Comparison of ENCODE assay signal across 8 cellular contexts in genomic region chr2:61016392-61017002, GRCh38. TPM values are rescaled to one million over a fixed set of nuclear protein-coding genes. Genes with fewer than 3 reads are reported as not detected.
DNase-seq lines count a peak whose midpoint lies in the region; ATAC-seq and TF ChIP-seq lines count a peak whose summit lies in the region.

No MANE protein-coding gene starts in this region.

- peak overlapping the region; percentile 98 for H3K4me3 Mint-ChIP-seq in activated T-helper 2 cell treated with anti-CD3 and anti-CD28 coated beads, Interferon-gamma antibody, Interleukin-2, Interleukin-4, amounts not matched to agents 10 μg/mL and 5 μg/mL and 100 μg/mL, durations not matched to agents 14 hours and 24 hours and 36 hours (ENCODE audit: low read depth)

- H3K27ac ChIP-seq in cardiac muscle cell = peak overlapping the region; percentile 92

- no peaks in the 10 kb centered on the region for H3K9me3 ChIP-seq in cardiac muscle cell (ENCODE audit: low read depth)

- H3K4me3 ChIP-seq in cardiac muscle cell = peak overlapping the region; percentile 91

- H3K4me1 Mint-ChIP-seq in activated T-helper 2 cell treated with anti-CD3 and anti-CD28 coated beads, Interferon-gamma antibody, Interleukin-2, Interleukin-4, amounts not matched to agents 10 μg/mL and 5 μg/mL and 100 μg/mL, durations not matched to agents 14 hours and 24 hours and 36 hours (ENCODE audit: low read depth) = peaks cover 39% of the 10 kb centered on the region

- ATAC-seq in Right ventricle myocardium inferior = no peak
- peak; percentile 23 for ATAC-seq in HG03135 (IDR thresholded peaks at IDR 0.05; ENCODE audit: unreplicated experiment)

- DNase-seq in cardiac muscle cell (ENCODE audit: low read depth in 1 of 2, low spot score in 1 of 2) (no peak), Right ventricle myocardium inferior (ENCODE audit: missing footprints) (no peak), iPS-NIHi7 (ENCODE audit: extremely low spot score) (peak; percentile 16), GM03348 (ENCODE audit: low spot score) (no peak), NCI-H1105 (lab: John Stamatoyannopoulos, UW) (no peak)
- DNase-seq in activated T-helper 2 cell treated with anti-CD3 and anti-CD28 coated beads, Interferon-gamma antibody, Interleukin-2, Interleukin-4, amounts not matched to agents 10 μg/mL and 5 μg/mL and 100 μg/mL, durations not matched to agents 14 hours and 24 hours and 36 hours (ENCODE audit: low spot score) = no peak
- peak; percentile 50 for DNase-seq in stimulated activated CD4-positive, alpha-beta T cell treated with anti-CD3 and anti-CD28 coated beads, Interleukin-4, amount 100 ng/mL, for 24 hours

- intact Hi-C loops in Right ventricle myocardium inferior (cut with DNase I) = loop anchor here (2.0 to 5.0 kb wide), 2 partner anchors 51 to 134 kb away; partner anchors contain the start of gene SANBR
- intact Hi-C loops in activated T-helper 2 cell treated with anti-CD3 and anti-CD28 coated beads, Interferon-gamma antibody, Interleukin-2, Interleukin-4, amounts not matched to agents 10 μg/mL and 5 μg/mL and 100 μg/mL, durations not matched to agents 14 hours and 24 hours and 36 hours (cut with micrococcal nuclease) = loop anchor here (1.0 to 5.0 kb wide), 7 partner anchors 49 to 522 kb away; partner anchors contain the start of genes REL, SANBR, USP34 and XPO1

- no peaks in the 10 kb centered on the region for H3K36me3 ChIP-seq in cardiac muscle cell

- peaks cover 14% of the 10 kb centered on the region for H3K4me1 ChIP-seq in cardiac muscle cell (ENCODE audit: low read depth)

- H3K27me3 Mint-ChIP-seq in activated T-helper 2 cell treated with anti-CD3 and anti-CD28 coated beads, Interferon-gamma antibody, Interleukin-2, Interleukin-4, amounts not matched to agents 10 μg/mL and 5 μg/mL and 100 μg/mL, durations not matched to agents 14 hours and 24 hours and 36 hours (ENCODE audit: low read depth) = no peaks in the 10 kb centered on the region

- H3K27ac Mint-ChIP-seq in activated T-helper 2 cell treated with anti-CD3 and anti-CD28 coated beads, Interferon-gamma antibody, Interleukin-2, Interleukin-4, amounts not matched to agents 10 μg/mL and 5 μg/mL and 100 μg/mL, durations not matched to agents 14 hours and 24 hours and 36 hours = peak overlapping the region; percentile 98

- H3K36me3 Mint-ChIP-seq in activated T-helper 2 cell treated with anti-CD3 and anti-CD28 coated beads, Interferon-gamma antibody, Interleukin-2, Interleukin-4, amounts not matched to agents 10 μg/mL and 5 μg/mL and 100 μg/mL, durations not matched to agents 14 hours and 24 hours and 36 hours (ENCODE audit: low read depth) = peaks cover 13% of the 10 kb centered on the region

- no peak for TF ChIP-seq CTCF in cardiac muscle cell (IDR thresholded peaks at IDR 0.05; ENCODE audit: low read depth, low read length)

- H3K27me3 ChIP-seq in cardiac muscle cell = no peaks in the 10 kb centered on the region

- H3K9me3 Mint-ChIP-seq in activated T-helper 2 cell treated with anti-CD3 and anti-CD28 coated beads, Interferon-gamma antibody, Interleukin-2, Interleukin-4, amounts not matched to agents 10 μg/mL and 5 μg/mL and 100 μg/mL, durations not matched to agents 14 hours and 24 hours and 36 hours = no peaks in the 10 kb centered on the region

RNA-seq across cellular contexts. Expression of gene PEX13, which starts 1.0 kb away (rescaled TPM):
- total RNA-seq in cardiac muscle cell (29.7 and 35.5 TPM in 2 replicates), Right ventricle myocardium inferior (21.9 TPM)
- polyA plus RNA-seq in cardiac muscle cell = 26.7 and 37.3 TPM in 2 replicates
- total RNA-seq in activated T-helper 2 cell treated with anti-CD3 and anti-CD28 coated beads, Interferon-gamma antibody, Interleukin-2, Interleukin-4, amounts not matched to agents 10 μg/mL and 5 μg/mL and 100 μg/mL, durations not matched to agents 14 hours and 24 hours and 36 hours = 17.9 and 21.6 TPM in 2 replicates

RNA-seq across cellular contexts. Expression of gene PUS10, which starts 1.6 kb away (rescaled TPM):
- 5.0 and 8.9 TPM in 2 replicates for total RNA-seq in cardiac muscle cell
- polyA plus RNA-seq in cardiac muscle cell = 3.0 and 5.2 TPM in 2 replicates
- 5.2 TPM for total RNA-seq in Right ventricle myocardium inferior
- total RNA-seq in activated T-helper 2 cell treated with anti-CD3 and anti-CD28 coated beads, Interferon-gamma antibody, Interleukin-2, Interleukin-4, amounts not matched to agents 10 μg/mL and 5 μg/mL and 100 μg/mL, durations not matched to agents 14 hours and 24 hours and 36 hours = 7.4 TPM in 2 replicates

RNA-seq across cellular contexts. Expression of gene SANBR, which starts 49.2 kb away (rescaled TPM):
- total RNA-seq in cardiac muscle cell = 3.5 and 6.1 TPM in 2 replicates
- polyA plus RNA-seq in cardiac muscle cell = 8.7 and 15.4 TPM in 2 replicates
- total RNA-seq in Right ventricle myocardium inferior = 6.9 TPM
- total RNA-seq in activated T-helper 2 cell treated with anti-CD3 and anti-CD28 coated beads, Interferon-gamma antibody, Interleukin-2, Interleukin-4, amounts not matched to agents 10 μg/mL and 5 μg/mL and 100 μg/mL, durations not matched to agents 14 hours and 24 hours and 36 hours = 8.2 and 9.4 TPM in 2 replicates

Comparison
In these comparisons a context has a peak if more than half of its experiments do, and no peak if none do; other contexts are left out.
1. DNase-seq: peak in iPS-NIHi7 (single experiment) and stimulated activated CD4-positive, alpha-beta T cell treated with anti-CD3 and anti-CD28 coated beads, Interleukin-4, amount 100 ng/mL, for 24 hours (single experiment); none in cardiac muscle cell (0 of 2), Right ventricle myocardium inferior (single experiment), activated T-helper 2 cell treated with anti-CD3 and anti-CD28 coated beads, Interferon-gamma antibody, Interleukin-2, Interleukin-4, amounts not matched to agents 10 μg/mL and 5 μg/mL and 100 μg/mL, durations not matched to agents 14 hours and 24 hours and 36 hours (single experiment), GM03348 (single experiment) and NCI-H1105 (single experiment).